16 cellular contexts compared by ENCODE assay signal in the genomic region with DNA sequence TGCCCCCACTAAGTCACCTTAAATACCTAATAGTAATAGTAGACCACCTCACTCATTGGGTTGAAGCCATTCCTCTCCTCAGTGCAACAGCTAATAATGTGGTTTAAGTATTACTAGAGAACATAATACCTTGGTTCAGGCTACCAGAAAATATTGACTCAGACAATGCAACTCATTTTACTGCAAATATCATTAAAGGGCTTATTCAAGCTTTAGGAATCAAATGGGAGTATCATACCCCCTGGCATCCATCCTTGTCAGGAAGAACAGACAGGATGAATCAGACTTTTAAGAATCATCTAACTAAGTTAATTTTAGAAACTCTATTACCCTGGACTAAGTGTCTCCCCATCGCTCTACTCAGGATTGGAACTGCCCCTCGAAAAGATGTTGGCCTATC. TPM values are rescaled to one million over a fixed set of nuclear protein-coding genes. Genes with fewer than 3 reads are reported as not detected.
DNase-seq lines count a peak whose midpoint lies in the region; ATAC-seq and TF ChIP-seq lines count a peak whose summit lies in the region.
"Had no signal": no experiment of that assay in that cellular context is flagged by ENCODE, and none has a peak within 500 bp of the region (broad histone marks: within the 10 kb centered on the region; RNA-seq: fewer than 3 reads in every experiment).

No MANE protein-coding gene starts in this region.

- no peak for TF ChIP-seq CTCF in AG09309 (IDR thresholded peaks at IDR 0.05; ENCODE audit: control insufficient read depth, insufficient read depth, low read depth, low read length, missing control alignments)

- DNase-seq in AG09309 (ENCODE audit: low read depth) (peak; percentile 5), LHCN-M2 (ENCODE audit: low read depth) (peak; percentile 26), epithelial cell of prostate (ENCODE audit: low read depth, low spot score) (peak; percentile 24), renal cortical epithelial cell (ENCODE audit: low read depth) (peak; percentile 78), NCI-H226 (no peak), ureter (ENCODE audit: low spot score) (no peak)
- DNase-seq: 8988T; Calu3; CD4-positive, CD25-positive, alpha-beta regulatory T cell; DMS 273 treated with DMSO at 0.1 percent for 48 hours had no signal

- no peak for ATAC-seq in GM18907 (IDR thresholded peaks at IDR 0.05; ENCODE audit: unreplicated experiment)
- ATAC-seq: GM12878, K562 had no signal

- no peak overlapping the region for H3K27ac ChIP-seq in epithelial cell of prostate
- H3K27ac ChIP-seq: BLaER1 treated with 17β-estradiol and CSF1 and Interleukin-3, amounts not matched to agents 10 nM and 100 nM had no signal

- H3K4me3 ChIP-seq in AG09309 (ENCODE audit: control insufficient read depth, low read depth, low read length), result no peak overlapping the region
- H3K4me3 ChIP-seq: BLaER1 treated with 17β-estradiol and CSF1 and Interleukin-3, amounts not matched to agents 10 nM and 100 nM; GM12878; HAP-1; K562 had no signal

RNA-seq across cellular contexts. Expression of gene RNF180, which starts 6.8 kb away (rescaled TPM):
- total RNA-seq in LHCN-M2 (2014; rRNA removed) (1.9 and 3.1 TPM in 2 replicates), renal cortical epithelial cell (13.0 and 35.2 TPM in 2 replicates), ureter (22.9 TPM)
- polyA plus RNA-seq in LHCN-M2 (2012), result 0.44 TPM
- total RNA-seq: CD4-positive, CD25-positive, alpha-beta regulatory T cell; G401 had no signal
- polyA plus RNA-seq: CD4-positive, CD25-positive, alpha-beta regulatory T cell; K562 had no signal

Comparison
In these comparisons a context has a peak if more than half of its experiments do, and no peak if none do; other contexts are left out.
1. DNase-seq: peak in AG09309 (single experiment), LHCN-M2 (single experiment), epithelial cell of prostate (single experiment) and renal cortical epithelial cell (single experiment); none in NCI-H226 (single experiment) and ureter (single experiment).